In the genomic region with DNA sequence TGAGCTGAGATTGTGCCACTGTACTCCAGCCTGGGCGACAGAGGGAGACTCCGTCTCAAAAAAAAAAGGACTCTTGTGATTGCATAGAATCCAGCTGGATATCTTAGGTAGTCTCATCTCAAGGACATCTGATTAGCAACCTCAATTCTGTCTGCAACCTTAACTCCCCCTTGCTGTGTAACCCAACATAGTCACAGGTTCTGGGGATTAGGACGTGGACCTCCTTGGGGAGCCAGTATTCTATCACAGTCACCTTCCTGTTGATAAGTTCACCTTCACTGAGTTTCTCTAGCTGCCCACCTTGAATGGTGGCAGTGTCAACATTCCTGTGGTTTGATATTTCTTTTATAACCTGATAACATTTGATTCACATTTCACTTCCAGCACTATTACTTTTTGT, we compare ENCODE assay signal across 28 cellular contexts. TPM values are rescaled to one million over a fixed set of nuclear protein-coding genes. Genes with fewer than 3 reads are reported as not detected.
DNase-seq lines count a peak whose midpoint lies in the region; ATAC-seq, FAIRE-seq and TF ChIP-seq lines count a peak whose summit lies in the region.
"Had no signal": no experiment of that assay in that cellular context is flagged by ENCODE, and none has a peak within 500 bp of the region (broad histone marks: within the 10 kb centered on the region; RNA-seq: fewer than 3 reads in every experiment).

No MANE protein-coding gene starts in this region.

- H3K4me1 ChIP-seq in Karpas-422 (ENCODE audit: low read length) (peaks cover 100% of the 10 kb centered on the region), K562 (replicated peaks in 1 of 2; ENCODE audit: control insufficient read depth in 2 of 2, insufficient read depth in 2 of 2, low read length in 2 of 2) (peaks cover 0 to 12% of the 10 kb centered on the region in 2 experiments; a peak in 3 of 5 replicates), skeletal muscle tissue (ENCODE audit: control insufficient read depth in 3 of 3, insufficient read depth in 3 of 3, low read length in 3 of 3) (peaks cover 26 to 42% (median 29%) of the 10 kb centered on the region in 3 donors)
- H3K4me1 ChIP-seq: BE2C had no signal

- peaks cover 23% of the 10 kb centered on the region for H3K36me3 Mint-ChIP-seq in activated CD8-positive, alpha-beta memory T cell treated with anti-CD3 and anti-CD28 coated beads, Interleukin-2, amount 10 ng/mL, durations not matched to agents 7 days and 5 days

- H3K36me3 ChIP-seq in Karpas-422 (ENCODE audit: insufficient read depth, low read length) (no peaks in the 10 kb centered on the region), K562 (ENCODE audit: control insufficient read depth, insufficient read depth, low read length) (peaks cover 5% of the 10 kb centered on the region; the same call in 1 of the 3 replicates), skeletal muscle tissue (ENCODE audit: control insufficient read depth in 3 of 3, insufficient read depth in 3 of 3, low read length in 3 of 3) (no peaks in the 10 kb centered on the region)
- H3K36me3 ChIP-seq: BE2C, lower lobe of right lung, upper lobe of right lung had no signal

- BruUV-seq in K562 (replicated peaks; lab: Mats Ljungman, UMichigan) = no TSS peak

- H3K9me2 ChIP-seq in Karpas-422 (replicated peaks; ENCODE audit: insufficient read depth, low read length) = no peaks in the 10 kb centered on the region

- ATAC-seq in activated CD8-positive, alpha-beta memory T cell treated with anti-CD3 and anti-CD28 coated beads, Interleukin-2, amount 10 ng/mL, durations not matched to agents 7 days and 5 days = peak; percentile 14
- peak; percentile 41; the same call in 1 of the 3 replicates for ATAC-seq in K562

- peak overlapping the region; percentile 72 for H3K27ac Mint-ChIP-seq in activated CD8-positive, alpha-beta memory T cell treated with anti-CD3 and anti-CD28 coated beads, Interleukin-2, amount 10 ng/mL, durations not matched to agents 7 days and 5 days

- H3K4me1 Mint-ChIP-seq in activated CD8-positive, alpha-beta memory T cell treated with anti-CD3 and anti-CD28 coated beads, Interleukin-2, amount 10 ng/mL, durations not matched to agents 7 days and 5 days = peaks cover 63% of the 10 kb centered on the region

- H2AFZ ChIP-seq in Karpas-422 (ENCODE audit: low read length) (no peak overlapping the region), K562 (ENCODE audit: low read depth, low read length) (no peak overlapping the region)

- no peak for TF ChIP-seq RAD21 in K562 (CRISPR knock-in tag; conservative IDR thresholded peaks at IDR 0.05 in 1 of 2, IDR thresholded peaks at IDR 0.05 in 1 of 2)

- H3K79me2 ChIP-seq in Karpas-422 (ENCODE audit: low read length) = peaks cover 88% of the 10 kb centered on the region
- peaks cover 84% of the 10 kb centered on the region for H3K79me2 ChIP-seq in K562 (ENCODE audit: control insufficient read depth, insufficient read depth, low read length)

- H3K4me2 ChIP-seq in Karpas-422 (ENCODE audit: low read depth, low read length, poor library complexity, severe bottlenecking) (peak overlapping the region; percentile 60), K562 (ENCODE audit: insufficient read depth, low read length) (no peak overlapping the region)

- no peaks in the 10 kb centered on the region for H3K9me1 ChIP-seq in K562 (ENCODE audit: control insufficient read depth, insufficient read depth, low read length)

- H3K9ac ChIP-seq in Karpas-422 (ENCODE audit: low read length) (peak overlapping the region; percentile 54), K562 (ENCODE audit: insufficient read depth in 1 of 2, low read depth in 2 of 2, low read length in 2 of 2) (no peak overlapping the region), skeletal muscle tissue (ENCODE audit: low read depth in 1 of 3, low read length in 3 of 3) (no peak overlapping the region)

- no peak for DNase-seq in activated CD8-positive, alpha-beta memory T cell treated with anti-CD3 and anti-CD28 coated beads, Interleukin-2, amount 10 ng/mL, durations not matched to agents 7 days and 5 days
- no peak for DNase-seq in activated CD8-positive, alpha-beta memory T cell treated with anti-CD3 and anti-CD28 coated beads, Interleukin-2, amount 50 U/mL, for 48 hours
- DNase-seq in Karpas-422 (peak; percentile 77), K562 (ENCODE audit: extremely low read depth in 1 of 4, low spot score in 3 of 4) (no peak), KG1 (lab: John Stamatoyannopoulos, UW) (no peak), globus pallidus (ENCODE audit: low spot score) (no peak)
- DNase-seq in stimulated activated CD4-positive, alpha-beta T cell treated with anti-CD3 and anti-CD28 coated beads, Interleukin-15, amount 100 ng/mL, for 24 hours = no peak
- DNase-seq: activated CD4-positive, alpha-beta T cell treated with anti-CD3 and anti-CD28 coated beads for 1 hour; activated effector memory CD4-positive, alpha-beta T cell treated with Interleukin-2 at 50 U/mL for 16 hours; amniotic stem cell; BE2C; GOT3; hypothalamus; islet precursor cell; lower lobe of right lung; NCI-H1092 treated with DMSO at 0.1 percent for 48 hours; NCI-H2081 treated with DMSO at 0.1 percent for 48 hours; NCI-H526; nucleus accumbens; RPMI8226; spleen; stimulated activated CD4-positive, alpha-beta T cell treated with anti-CD3 and anti-CD28 coated beads, Interleukin-4, amount 100 ng/mL, for 4 hours; upper lobe of right lung had no signal

- H3K4me3 Mint-ChIP-seq in activated CD8-positive, alpha-beta memory T cell treated with anti-CD3 and anti-CD28 coated beads, Interleukin-2, amount 10 ng/mL, durations not matched to agents 7 days and 5 days = peak overlapping the region; percentile 31

- no peaks in the 10 kb centered on the region for H3K9me3 ChIP-seq in Karpas-422 (ENCODE audit: low read length)
- no peaks in the 10 kb centered on the region for H3K9me3 ChIP-seq in K562 (replicated peaks; ENCODE audit: control insufficient read depth, insufficient read depth, low read depth, low read length)
- no peaks in the 10 kb centered on the region for H3K9me3 ChIP-seq in skeletal muscle tissue (ENCODE audit: control insufficient read depth in 3 of 3, low read length in 3 of 3)
- H3K9me3 ChIP-seq: BE2C, lower lobe of right lung, spleen, upper lobe of right lung had no signal

- H3K4me3 ChIP-seq in Karpas-422 (ENCODE audit: low read length) = peak overlapping the region; percentile 53
- no peak overlapping the region for H3K4me3 ChIP-seq in K562
- H3K4me3 ChIP-seq in skeletal muscle tissue (ENCODE audit: low read length in 3 of 3) = no peak overlapping the region
- H3K4me3 ChIP-seq: lower lobe of right lung, spleen, upper lobe of right lung had no signal

- no peaks in the 10 kb centered on the region; the same call in 1 of the 2 replicates for H4K20me1 ChIP-seq in Karpas-422 (ENCODE audit: insufficient read depth, low read depth, low read length)
- peaks cover 11% of the 10 kb centered on the region for H4K20me1 ChIP-seq in K562 (replicated peaks; ENCODE audit: control insufficient read depth, insufficient read depth, low read length)

- in situ Hi-C loops in K562 (cut with MboI) = no loop called here

- intact Hi-C loops in K562 (cut with micrococcal nuclease) = no loop called here

- H3K9me3 Mint-ChIP-seq in activated CD8-positive, alpha-beta memory T cell treated with anti-CD3 and anti-CD28 coated beads, Interleukin-2, amount 10 ng/mL, durations not matched to agents 7 days and 5 days (ENCODE audit: low read depth) = no peaks in the 10 kb centered on the region

- H3K27me3 ChIP-seq in Karpas-422 (ENCODE audit: low read length) (no peaks in the 10 kb centered on the region), K562 (ENCODE audit: control insufficient read depth in 2 of 2, insufficient read depth in 2 of 2, low read length in 2 of 2) (no peaks in the 10 kb centered on the region), skeletal muscle tissue (ENCODE audit: control insufficient read depth in 3 of 3, insufficient read depth in 3 of 3, low read length in 3 of 3) (no peaks in the 10 kb centered on the region)
- H3K27me3 ChIP-seq: BE2C, spleen, upper lobe of right lung had no signal

- no peak for TF ChIP-seq POLR2A in K562 (conservative IDR thresholded peaks at IDR 0.05)

- no peak for FAIRE-seq in K562 (lab: Jason Lieb, UNC)
- FAIRE-seq: A204.1 had no signal

- H3K27ac ChIP-seq in Karpas-422 (ENCODE audit: low read length) = peak overlapping the region; percentile 94
- H3K27ac ChIP-seq in K562 (ENCODE audit: extremely low read depth, low read depth, low read length) = no peak overlapping the region
- peak overlapping the region; percentile 80 for H3K27ac ChIP-seq in skeletal muscle tissue (ENCODE audit: low read depth, low read length)
- H3K27ac ChIP-seq: epithelial cell of prostate, lower lobe of right lung, upper lobe of right lung had no signal

- POLR2A ChIA-PET in K562 (lab: Yijun Ruan, JAX) = interaction anchor here (1.1 kb wide), 1 partner anchor 9 kb away, joined by 4 read pairs; no protein-coding TSS in a partner anchor

- CTCF ChIA-PET in activated CD8-positive, alpha-beta memory T cell treated with anti-CD3 and anti-CD28 coated beads, Interleukin-2, amount 10 ng/mL, durations not matched to agents 7 days and 5 days (lab: Charles Lee) = interaction anchor here (0.7 to 4.5 kb wide), 21 partner anchors 8 to 206 kb away, joined by 3 to 21 read pairs (median 4); partner anchors contain the start of genes GPR18 and UBAC2
- CTCF ChIA-PET in K562 (lab: Yijun Ruan, JAX; ENCODE audit: low intra/inter-chr PET ratio) = no interaction called here

- no peaks in the 10 kb centered on the region for H3K27me3 Mint-ChIP-seq in activated CD8-positive, alpha-beta memory T cell treated with anti-CD3 and anti-CD28 coated beads, Interleukin-2, amount 10 ng/mL, durations not matched to agents 7 days and 5 days

- TF ChIP-seq EP300 in K562 (IDR thresholded peaks at IDR 0.05; ENCODE audit: low read length) = no peak

- no peak for TF ChIP-seq CTCF in K562 (IDR thresholded peaks at IDR 0.05 in 2 of 3, conservative IDR thresholded peaks at IDR 0.05 in 1 of 3; ENCODE audit: insufficient read depth in 2 of 3, low read depth in 1 of 3, low read length in 3 of 3)

- WGBS in K562 (ENCODE audit: insufficient coverage, low coverage, missing lambda C conversion rate) = 71% methylated on average over 3 of the region's 3 CpGs

RNA-seq across cellular contexts. Expression of gene GPR18, which starts 27.2 kb away (rescaled TPM):
- total RNA-seq in activated CD8-positive, alpha-beta memory T cell treated with anti-CD3 and anti-CD28 coated beads, Interleukin-2, amount 10 ng/mL, durations not matched to agents 7 days and 5 days = 10 to 100 TPM; 11.1 to 13.1 TPM
- 45.4 and 126 TPM in 2 replicates for total RNA-seq in Karpas-422 (2014; rRNA removed; shearing (Covaris generic); ENCODE audit: low replicate concordance)
- total RNA-seq in K562 (2011; cell fraction: chromatin; rRNA removed; ENCODE audit: low replicate concordance) = not detected in 2 replicates
- not detected in 2 replicates for total RNA-seq in K562 (2011; cell fraction: nucleolus; rRNA removed)
- total RNA-seq in K562 (2011; cell fraction: nucleoplasm; rRNA removed) = not detected in 2 replicates
- not detected in 2 replicates for total RNA-seq in K562 (2014; rRNA removed)
- total RNA-seq in K562 (2014; rRNA removed; fragmentation: Illumina TruSeq; extraction: Trizol) = not detected in 2 replicates
- not detected in 2 replicates for total RNA-seq in K562 (2015; rRNA removed; fragmentation: Illumina TruSeq; extraction: Trizol)
- total RNA-seq in K562 (2021) = not detected in 2 replicates
- polyA plus RNA-seq in K562 (2011; rRNA removed) = not detected in 2 replicates
- polyA plus RNA-seq in K562 (2011; cell fraction: cytosol; rRNA removed) = not detected in 2 replicates
- polyA plus RNA-seq in K562 (2011; cell fraction: nucleus; rRNA removed) = not detected in 2 replicates
- 0.08 and 0.13 TPM in 2 replicates for polyA plus RNA-seq in K562 (2012)
- polyA plus RNA-seq in K562 (2014; fragmentation: Illumina TruSeq; extraction: Trizol) = not detected in 2 replicates
- polyA plus RNA-seq in K562 (2014; fragmentation: Nextera tagmentation; extraction: Ambion mirVana) = under 1 TPM in 1 of 2 experiments, not detected in 1; 0.75 TPM
- not detected in 2 replicates for polyA plus RNA-seq in K562 (2014; rRNA removed)
- not detected in 2 replicates for polyA minus RNA-seq in K562 (2011; rRNA and poly(A)+ RNA removed)
- polyA minus RNA-seq in K562 (2011; cell fraction: cytosol; rRNA and poly(A)+ RNA removed) = not detected in 2 replicates
- not detected in 2 replicates for polyA minus RNA-seq in K562 (2011; cell fraction: nucleus; rRNA and poly(A)+ RNA removed)
- total RNA-seq in skeletal muscle tissue = under 0.01 TPM
- total RNA-seq: dermis microvascular lymphatic vessel endothelial cell, fibroblast of villous mesenchyme had no signal

RNA-seq across cellular contexts. Expression of gene UBAC2, which starts 30.3 kb away (rescaled TPM):
- 10 to 100 TPM; 52.8 to 60.8 TPM for total RNA-seq in activated CD8-positive, alpha-beta memory T cell treated with anti-CD3 and anti-CD28 coated beads, Interleukin-2, amount 10 ng/mL, durations not matched to agents 7 days and 5 days
- 50.6 and 58.3 TPM in 2 replicates for total RNA-seq in Karpas-422 (2014; rRNA removed; shearing (Covaris generic); ENCODE audit: low replicate concordance)
- 55.3 and 67.8 TPM in 2 replicates for total RNA-seq in K562 (2011; cell fraction: chromatin; rRNA removed; ENCODE audit: low replicate concordance)
- 51.5 and 53.9 TPM in 2 replicates for total RNA-seq in K562 (2011; cell fraction: nucleolus; rRNA removed)
- total RNA-seq in K562 (2011; cell fraction: nucleoplasm; rRNA removed) = 80.2 and 95.0 TPM in 2 replicates
- total RNA-seq in K562 (2014; rRNA removed) = 28.7 and 29.6 TPM in 2 replicates
- total RNA-seq in K562 (2014; rRNA removed; fragmentation: Illumina TruSeq; extraction: Trizol) = 31.9 and 33.3 TPM in 2 replicates
- 29.0 and 32.3 TPM in 2 replicates for total RNA-seq in K562 (2015; rRNA removed; fragmentation: Illumina TruSeq; extraction: Trizol)
- total RNA-seq in K562 (2021) = 43.5 and 47.2 TPM in 2 replicates
- polyA plus RNA-seq in K562 (2011; rRNA removed) = 65.0 and 84.1 TPM in 2 replicates
- 53.0 and 66.2 TPM in 2 replicates for polyA plus RNA-seq in K562 (2011; cell fraction: cytosol; rRNA removed)
- 27.2 and 29.6 TPM in 2 replicates for polyA plus RNA-seq in K562 (2011; cell fraction: nucleus; rRNA removed)
- polyA plus RNA-seq in K562 (2012) = 34.3 and 47.4 TPM in 2 replicates
- polyA plus RNA-seq in K562 (2014; fragmentation: Illumina TruSeq; extraction: Trizol) = 42.3 and 45.6 TPM in 2 replicates
- polyA plus RNA-seq in K562 (2014; fragmentation: Nextera tagmentation; extraction: Ambion mirVana) = 10 to 100 TPM in 1 of 2 experiments, 1 to 10 TPM in 1; 6.0 to 19.0 TPM
- 41.1 and 45.7 TPM in 2 replicates for polyA plus RNA-seq in K562 (2014; rRNA removed)
- 40.3 and 46.8 TPM in 2 replicates for polyA minus RNA-seq in K562 (2011; rRNA and poly(A)+ RNA removed)
- polyA minus RNA-seq in K562 (2011; cell fraction: cytosol; rRNA and poly(A)+ RNA removed) = 25.1 and 25.8 TPM in 2 replicates
- polyA minus RNA-seq in K562 (2011; cell fraction: nucleus; rRNA and poly(A)+ RNA removed) = 16.4 and 22.5 TPM in 2 replicates
- 100 TPM for total RNA-seq in skeletal muscle tissue

Comparison
In these comparisons a context has a peak if more than half of its experiments do, and no peak if none do; other contexts are left out.
1. RNA of gene GPR18, which starts 27.2 kb away (total RNA-seq): 45.4 to 126 TPM in Karpas-422 and 11.1 to 13.1 TPM in activated CD8-positive, alpha-beta memory T cell treated with anti-CD3 and anti-CD28 coated beads, Interleukin-2, amount 10 ng/mL, durations not matched to agents 7 days and 5 days; not detected in K562 and under 0.01 TPM in skeletal muscle tissue (single experiment); every median in the first group is over 10 times any median in the second.